In genomic region chr19:50898018-50898417, GRCh38 we compare ENCODE assay signal across 37 cellular contexts. TPM values are rescaled to one million over a fixed set of nuclear protein-coding genes. Genes with fewer than 3 reads are reported as not detected.
"Had no signal": no experiment of that assay in that cellular context is flagged by ENCODE, and none has a peak within 500 bp of the region (broad histone marks: within the 10 kb centered on the region; RNA-seq: fewer than 3 reads in every experiment).

No MANE protein-coding gene starts in this region.

- H3K36me3 ChIP-seq: cardiac muscle cell, gastrocnemius medialis, neutrophil, ovary, sigmoid colon, suprapubic skin, tibial nerve had no signal

- H3K4me1 Mint-ChIP-seq: nephron progenitor cell had no signal

- H2AFZ ChIP-seq: hepatocyte had no signal

- H3K4me1 ChIP-seq: body of pancreas, gastrocnemius medialis, suprapubic skin, tibial nerve had no signal

- FAIRE-seq: keratinocyte, small intestine had no signal

- H3K4me3 ChIP-seq: body of pancreas, cardiac muscle cell, gastrocnemius medialis, hepatocyte, ovary, sigmoid colon, suprapubic skin, tibial nerve had no signal

- H3K9me3 ChIP-seq: body of pancreas, gastrocnemius medialis, neutrophil, ovary, sigmoid colon, suprapubic skin, tibial nerve had no signal

- H3K79me2 ChIP-seq: hepatocyte had no signal

- H3K27ac ChIP-seq: body of pancreas, cardiac muscle cell, gastrocnemius medialis, hepatocyte, neutrophil, ovary, sigmoid colon, suprapubic skin, tibial nerve had no signal

- H3K36me3 Mint-ChIP-seq: activated naive CD8-positive, alpha-beta T cell had no signal

- H3K4me3 Mint-ChIP-seq: activated naive CD8-positive, alpha-beta T cell; effector memory CD8-positive, alpha-beta T cell; nephron progenitor cell had no signal

- H3K27ac Mint-ChIP-seq: activated naive CD8-positive, alpha-beta T cell; effector memory CD8-positive, alpha-beta T cell; nephron progenitor cell; progenitor cell of endocrine pancreas had no signal

- H3K27me3 ChIP-seq: body of pancreas, gastrocnemius medialis, ovary, tibial nerve had no signal

- H3K4me2 ChIP-seq: hepatocyte had no signal

- DNase-seq: activated CD4-positive, alpha-beta T cell treated with anti-CD3 and anti-CD28 coated beads for 4 hours; activated CD4-positive, alpha-beta T cell treated with anti-CD3 and anti-CD28 coated beads, Interleukin-2, amount 50 U/mL, for 4 hours; activated CD8-positive, alpha-beta memory T cell treated with anti-CD3 and anti-CD28 coated beads for 24 hours; activated effector memory CD4-positive, alpha-beta T cell treated with Interleukin-2 at 50 U/mL for 16 hours; activated naive CD4-positive, alpha-beta T cell treated with Interleukin-2 at 50 U/mL for 16 hours; aorta; body of pancreas; cortex of kidney; effector memory CD8-positive, alpha-beta T cell; erythroblast; gastrocnemius medialis; glutamatergic neuron; left cardiac atrium; left ventricle myocardium superior; nephron progenitor cell; ovary; retina; sigmoid colon; small intestine; stimulated activated CD4-positive, alpha-beta T cell treated with anti-CD3 and anti-CD28 coated beads, Interleukin-1b, Interleukin-23, amount 100 ng/mL, for 48 hours; stimulated activated CD4-positive, alpha-beta T cell treated with anti-CD3 and anti-CD28 coated beads, Interleukin-4, amount 100 ng/mL, for 4 hours; stimulated activated CD8-positive, alpha-beta memory T cell treated with anti-CD3 and anti-CD28 coated beads, Interleukin-4, amount 100 ng/mL, for 48 hours; stimulated activated naive CD4-positive, alpha-beta T cell had no signal

- ATAC-seq: body of pancreas; effector memory CD8-positive, alpha-beta T cell; gastrocnemius medialis; left cardiac atrium; left ventricle myocardium superior had no signal

RNA-seq across cellular contexts. Expression of gene KLK4, which starts 13.2 kb away (rescaled TPM):
- total RNA-seq: aorta; body of pancreas; cardiac muscle cell; chondrocyte; gastrocnemius medialis; hepatocyte; left cardiac atrium; left ventricle myocardium superior; lung microvascular endothelial cell; mucosa of gallbladder; progenitor cell of endocrine pancreas; sigmoid colon; T-helper 2 cell treated with Interferon-gamma antibody and Interleukin-4, amounts not matched to agents 100 ng/mL and 5 ng/mL, for 36 hours; ureter had no signal
- polyA plus RNA-seq: adipose tissue, aorta, cardiac muscle cell, keratinocyte, ovary, small intestine had no signal

RNA-seq across cellular contexts. Expression of gene KLK2, which starts 24.8 kb away (rescaled TPM):
- total RNA-seq: aorta, body of pancreas, cardiac muscle cell, chondrocyte, gastrocnemius medialis, hepatocyte, left cardiac atrium, left ventricle myocardium superior, lung microvascular endothelial cell, mucosa of gallbladder, ovary, progenitor cell of endocrine pancreas, sigmoid colon, suprapubic skin, tibial nerve, ureter had no signal
- polyA plus RNA-seq: aorta, cardiac muscle cell, hepatocyte, ovary had no signal

RNA-seq across cellular contexts. Expression of gene KLK3, which starts 43.3 kb away (rescaled TPM):
- total RNA-seq: aorta; body of pancreas; cardiac muscle cell; chondrocyte; gastrocnemius medialis; hepatocyte; left cardiac atrium; left ventricle myocardium superior; lung microvascular endothelial cell; mucosa of gallbladder; progenitor cell of endocrine pancreas; sigmoid colon; T-helper 2 cell treated with Interferon-gamma antibody and Interleukin-4, amounts not matched to agents 100 ng/mL and 5 ng/mL, for 36 hours; tibial nerve; ureter had no signal
- polyA plus RNA-seq: cardiac muscle cell, hepatocyte, keratinocyte had no signal

RNA-seq across cellular contexts. Expression of gene KLK5, which starts 54.8 kb away (rescaled TPM):
- total RNA-seq: aorta; body of pancreas; cardiac muscle cell; gastrocnemius medialis; hepatocyte; left ventricle myocardium superior; lung microvascular endothelial cell; mucosa of gallbladder; progenitor cell of endocrine pancreas; sigmoid colon; T-helper 2 cell treated with Interferon-gamma antibody and Interleukin-4, amounts not matched to agents 100 ng/mL and 5 ng/mL, for 36 hours; tibial nerve; ureter had no signal
- polyA plus RNA-seq: aorta, cardiac muscle cell, ovary, sigmoid colon had no signal
